Comparison of ENCODE assay signal across 9 cellular contexts in the genomic region with DNA sequence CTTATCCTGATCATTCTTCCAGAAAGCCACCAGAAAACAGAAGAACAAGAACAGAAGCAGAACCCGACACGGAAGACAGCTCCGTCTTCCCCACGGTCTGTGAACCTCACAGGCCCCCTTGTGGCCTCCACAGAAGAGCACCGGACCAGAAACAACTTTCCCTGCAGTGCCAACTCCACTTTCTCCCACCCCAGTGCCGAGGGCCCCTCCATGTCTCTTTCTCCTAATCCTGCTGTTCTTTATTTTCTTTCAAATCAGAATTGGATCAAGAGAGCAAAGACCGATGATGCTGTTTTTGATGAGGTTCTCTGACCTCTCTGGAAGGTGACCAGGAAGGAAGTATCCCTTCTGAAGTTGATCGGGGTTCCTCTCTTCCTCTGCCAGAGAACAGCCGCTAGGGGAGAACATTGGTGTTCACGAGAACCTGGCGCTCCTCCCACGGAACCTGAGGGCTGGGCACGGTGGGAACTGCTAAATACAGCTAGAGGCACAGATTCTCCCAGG. TPM values are rescaled to one million over a fixed set of nuclear protein-coding genes. Genes with fewer than 3 reads are reported as not detected.
DNase-seq lines count a peak whose midpoint lies in the region; ATAC-seq and TF ChIP-seq lines count a peak whose summit lies in the region.
"Had no signal": no experiment of that assay in that cellular context is flagged by ENCODE, and none has a peak within 500 bp of the region (broad histone marks: within the 10 kb centered on the region; RNA-seq: fewer than 3 reads in every experiment).

No MANE protein-coding gene starts in this region.

- no peaks in the 10 kb centered on the region for H3K27me3 ChIP-seq in Peyer's patch
- no peaks in the 10 kb centered on the region for H3K27me3 ChIP-seq in colonic mucosa

- no peak; the same call in 1 of the 2 replicates for TF ChIP-seq CTCF in HEK293 (tag by site-specific recombination; IDR thresholded peaks at IDR 0.05)
- peak in 5 of 6 experiments; percentile 19 to 44 (median 37) for TF ChIP-seq CTCF in Peyer's patch (IDR thresholded peaks at IDR 0.05)
- peak; percentile 33 for TF ChIP-seq CTCF in colonic mucosa (IDR thresholded peaks at IDR 0.05)

- ATAC-seq in GM21576 (IDR thresholded peaks at IDR 0.05; ENCODE audit: unreplicated experiment): no peak
- no peak for ATAC-seq in HG02973 (IDR thresholded peaks at IDR 0.05; ENCODE audit: unreplicated experiment)

- H3K4me1 ChIP-seq in HEK293 (ENCODE audit: control insufficient read depth, insufficient read depth, low read length): no peaks in the 10 kb centered on the region
- H3K4me1 ChIP-seq in Peyer's patch: no peaks in the 10 kb centered on the region
- H3K4me1 ChIP-seq in colonic mucosa: no peaks in the 10 kb centered on the region

- no peak overlapping the region for H3K9ac ChIP-seq in colonic mucosa (ENCODE audit: low read depth in 2 of 2, low read length in 2 of 2)

- H3K9me3 ChIP-seq in HEK293 (ENCODE audit: control insufficient read depth, insufficient read depth, low read depth, low read length) (no peaks in the 10 kb centered on the region), Peyer's patch (no peaks in the 10 kb centered on the region), colonic mucosa (no peaks in the 10 kb centered on the region)

- intact Hi-C loops in colonic mucosa (cut with DNase I): loop anchor here (10.0 kb wide), 1 partner anchor 542 kb away; no protein-coding TSS in a partner anchor

- DNase-seq in COR-L47 (lab: John Stamatoyannopoulos, UW) (peak; percentile 46), Peyer's patch (peak in 1 of 3 donors; percentile 58), colonic mucosa (peak; percentile 32), midbrain (lab: John Stamatoyannopoulos, UW) (peak; percentile 23)
- no peak for DNase-seq in activated CD8-positive, alpha-beta memory T cell treated with anti-CD3 and anti-CD28 coated beads for 24 hours

- CTCF ChIA-PET in HEK293 (lab: Yijun Ruan, JAX): interaction anchor here (0.7 to 1.6 kb wide), 8 partner anchors 18 to 119 kb away, joined by 3 to 14 read pairs (median 4); no protein-coding TSS in a partner anchor

- no peak overlapping the region for H3K4me3 ChIP-seq in HEK293 (ENCODE audit: low read depth, low read length)
- no peak overlapping the region for H3K4me3 ChIP-seq in Peyer's patch
- no peak overlapping the region for H3K4me3 ChIP-seq in colonic mucosa
- H3K4me3 ChIP-seq: SK-N-MC had no signal

- H3K36me3 ChIP-seq in HEK293 (ENCODE audit: control insufficient read depth in 2 of 2, insufficient read depth in 1 of 2, low read length in 2 of 2) (no peaks in the 10 kb centered on the region), Peyer's patch (no peaks in the 10 kb centered on the region), colonic mucosa (no peaks in the 10 kb centered on the region)

- H3K27ac ChIP-seq in HEK293 (ENCODE audit: extremely low read depth, low read depth, low read length) (no peak overlapping the region), Peyer's patch (no peak overlapping the region), colonic mucosa (no peak overlapping the region)
- H3K27ac ChIP-seq: SK-N-MC had no signal

- TF ChIP-seq POLR2A in Peyer's patch (IDR thresholded peaks at IDR 0.05): no peak

- POLR2A ChIA-PET in HEK293 (lab: Yijun Ruan, JAX): no interaction called here

TF ChIP-seq in HEK293, 187 proteins besides CTCF, POLR2A, EP300 and RAD21:
- TF ChIP-seq ZBTB17 (tag by site-specific recombination; IDR thresholded peaks at IDR 0.05) (peak; percentile 37; the same call in 1 of the 2 replicates), ZNF654 (tag by site-specific recombination; IDR thresholded peaks at IDR 0.05; ENCODE audit: low read depth) (peak; percentile 24; the same call in 1 of the 2 replicates), ZNF596 (tag by site-specific recombination; IDR thresholded peaks at IDR 0.05) (no peak), ZNF341 (tag by site-specific recombination; IDR thresholded peaks at IDR 0.05; ENCODE audit: low read depth) (peak; percentile 38; the same call in 1 of the 2 replicates), ZNF610 (tag by site-specific recombination; IDR thresholded peaks at IDR 0.05; ENCODE audit: borderline replicate concordance) (no peak)
- TF ChIP-seq, protein P1, sequence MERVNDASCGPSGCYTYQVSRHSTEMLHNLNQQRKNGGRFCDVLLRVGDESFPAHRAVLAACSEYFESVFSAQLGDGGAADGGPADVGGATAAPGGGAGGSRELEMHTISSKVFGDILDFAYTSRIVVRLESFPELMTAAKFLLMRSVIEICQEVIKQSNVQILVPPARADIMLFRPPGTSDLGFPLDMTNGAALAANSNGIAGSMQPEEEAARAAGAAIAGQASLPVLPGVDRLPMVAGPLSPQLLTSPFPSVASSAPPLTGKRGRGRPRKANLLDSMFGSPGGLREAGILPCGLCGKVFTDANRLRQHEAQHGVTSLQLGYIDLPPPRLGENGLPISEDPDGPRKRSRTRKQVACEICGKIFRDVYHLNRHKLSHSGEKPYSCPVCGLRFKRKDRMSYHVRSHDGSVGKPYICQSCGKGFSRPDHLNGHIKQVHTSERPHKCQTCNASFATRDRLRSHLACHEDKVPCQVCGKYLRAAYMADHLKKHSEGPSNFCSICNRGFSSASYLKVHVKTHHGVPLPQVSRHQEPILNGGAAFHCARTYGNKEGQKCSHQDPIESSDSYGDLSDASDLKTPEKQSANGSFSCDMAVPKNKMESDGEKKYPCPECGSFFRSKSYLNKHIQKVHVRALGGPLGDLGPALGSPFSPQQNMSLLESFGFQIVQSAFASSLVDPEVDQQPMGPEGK (tag by site-specific recombination; IDR thresholded peaks at IDR 0.05): no peak
TF ChIP-seq in HEK293: peak in this region for 3.

RNA-seq across cellular contexts. Expression of gene CTTNBP2NL, which starts 58.9 kb away (rescaled TPM):
- total RNA-seq in Peyer's patch: 10 to 100 TPM; 28.4 to 81.7 (median 59.1) TPM
- total RNA-seq in colonic mucosa: 10 to 100 TPM; 47.1 to 93.3 TPM
